Comparison of ENCODE assay signal across 8 cellular contexts in the genomic region with DNA sequence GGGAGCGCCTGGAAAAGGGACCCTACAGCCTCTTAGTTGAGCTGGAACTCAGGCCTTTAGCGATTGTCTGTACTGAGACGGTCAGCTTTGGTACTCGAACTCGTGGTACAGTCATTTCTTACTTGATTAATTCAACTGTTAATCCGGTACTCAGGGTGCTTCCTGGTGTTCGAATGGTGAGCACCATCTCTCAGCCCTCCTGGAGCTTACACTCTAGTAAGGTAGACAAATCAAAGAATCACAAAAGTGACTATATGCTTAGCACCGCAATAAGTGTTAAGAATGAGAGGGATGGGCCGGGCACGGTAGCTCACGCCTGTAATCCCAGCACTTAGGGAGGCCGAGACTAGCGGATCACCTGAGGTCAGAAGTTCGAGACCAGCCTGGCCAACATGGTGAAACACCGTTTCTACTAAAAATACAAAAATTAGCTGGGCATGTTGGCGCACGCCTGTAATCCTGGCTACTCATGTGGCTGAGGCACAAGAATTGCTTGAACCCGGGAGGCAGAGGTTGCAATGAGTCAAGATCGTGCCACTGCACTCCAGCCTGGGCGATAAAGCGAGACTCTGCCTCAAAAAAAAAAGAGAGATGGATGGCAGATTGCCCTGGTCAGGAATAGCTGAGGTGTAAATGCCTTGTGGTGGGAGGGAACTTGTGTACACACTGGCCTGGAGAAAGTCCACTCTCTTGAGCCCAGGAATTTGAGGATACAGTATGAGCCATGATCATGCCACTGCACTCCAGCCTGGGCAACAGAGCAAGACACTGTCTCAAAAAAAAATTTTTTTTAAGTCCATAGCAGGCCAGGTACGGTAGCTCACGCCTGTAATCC. TPM values are rescaled to one million over a fixed set of nuclear protein-coding genes. Genes with fewer than 3 reads are reported as not detected.
DNase-seq lines count a peak whose midpoint lies in the region; ATAC-seq and TF ChIP-seq lines count a peak whose summit lies in the region.

No MANE protein-coding gene starts in this region.

- peak overlapping the region; percentile 50 for H3K27ac Mint-ChIP-seq in activated T-cell treated with anti-CD3 and anti-CD28 coated beads, Interleukin-2, amount 50 U/mL, for 72 hours
- H3K27ac Mint-ChIP-seq in activated CD8-positive, alpha-beta T cell treated with anti-CD3 and anti-CD28 coated beads for 36 hours, result peak overlapping the region; percentile 91

- POLR2A ChIA-PET in activated CD8-positive, alpha-beta T cell treated with anti-CD3 and anti-CD28 coated beads for 36 hours (lab: Charles Lee), result interaction anchor here (0.7 to 2.7 kb wide), 11 partner anchors 11 to 88 kb away, joined by 3 to 9 read pairs (median 3); a partner anchor contains a TSS

- H3K4me1 ChIP-seq in testis, result peaks cover 3% of the 10 kb centered on the region

- H3K4me1 Mint-ChIP-seq in activated T-cell treated with anti-CD3 and anti-CD28 coated beads, Interleukin-2, amount 50 U/mL, for 72 hours (ENCODE audit: low read depth), result peaks cover 43% of the 10 kb centered on the region
- peaks cover 40% of the 10 kb centered on the region for H3K4me1 Mint-ChIP-seq in activated CD8-positive, alpha-beta T cell treated with anti-CD3 and anti-CD28 coated beads for 36 hours (ENCODE audit: low read depth)

- no peaks in the 10 kb centered on the region for H3K9me3 ChIP-seq in testis

- CTCF ChIA-PET in activated CD8-positive, alpha-beta T cell treated with anti-CD3 and anti-CD28 coated beads for 36 hours (lab: Charles Lee), result interaction anchor here (2.2 kb wide), 1 partner anchor 78 kb away, joined by 6 read pairs; no protein-coding TSS in a partner anchor

- no peaks in the 10 kb centered on the region for H3K9me3 Mint-ChIP-seq in activated T-cell treated with anti-CD3 and anti-CD28 coated beads, Interleukin-2, amount 50 U/mL, for 72 hours
- no peaks in the 10 kb centered on the region for H3K9me3 Mint-ChIP-seq in activated CD8-positive, alpha-beta T cell treated with anti-CD3 and anti-CD28 coated beads for 36 hours

- peaks cover 1 to 14% of the 10 kb centered on the region in 2 donors for H3K36me3 Mint-ChIP-seq in activated T-cell treated with anti-CD3 and anti-CD28 coated beads, Interleukin-2, amount 50 U/mL, for 72 hours (ENCODE audit: insufficient read depth in 2 of 2)
- H3K36me3 Mint-ChIP-seq in activated CD8-positive, alpha-beta T cell treated with anti-CD3 and anti-CD28 coated beads for 36 hours (ENCODE audit: low read depth), result peaks cover 40% of the 10 kb centered on the region

- no peak for TF ChIP-seq CTCF in activated CD8-positive, alpha-beta T cell treated with anti-CD3 and anti-CD28 coated beads for 36 hours (IDR thresholded peaks at IDR 0.05)
- no peak for TF ChIP-seq CTCF in testis (IDR thresholded peaks at IDR 0.05)

- ATAC-seq in activated T-cell treated with anti-CD3 and anti-CD28 coated beads, Interleukin-2, amount 50 U/mL, for 72 hours (replicated peaks in 1 of 2), result no peak
- no peak for ATAC-seq in activated CD8-positive, alpha-beta T cell treated with anti-CD3 and anti-CD28 coated beads for 36 hours
- no peak for ATAC-seq in HG02610 (IDR thresholded peaks at IDR 0.05; ENCODE audit: unreplicated experiment)

- H3K4me3 Mint-ChIP-seq in activated T-cell treated with anti-CD3 and anti-CD28 coated beads, Interleukin-2, amount 50 U/mL, for 72 hours, result peak overlapping the region; percentile 87 to 90
- peak overlapping the region; percentile 87 for H3K4me3 Mint-ChIP-seq in activated CD8-positive, alpha-beta T cell treated with anti-CD3 and anti-CD28 coated beads for 36 hours

- H3K27me3 Mint-ChIP-seq in activated T-cell treated with anti-CD3 and anti-CD28 coated beads, Interleukin-2, amount 50 U/mL, for 72 hours (ENCODE audit: low read depth), result no peaks in the 10 kb centered on the region
- H3K27me3 Mint-ChIP-seq in activated CD8-positive, alpha-beta T cell treated with anti-CD3 and anti-CD28 coated beads for 36 hours, result no peaks in the 10 kb centered on the region

- no peaks in the 10 kb centered on the region for H3K36me3 ChIP-seq in testis (ENCODE audit: low read depth, missing control alignments)

- peak overlapping the region; percentile 41 to 53 for H3K27ac ChIP-seq in testis

- WGBS in testis, 2 donors, result 49 to 67% methylated on average over 18 to 23 of the region's 23 CpGs

- no peaks in the 10 kb centered on the region for H3K27me3 ChIP-seq in testis

- TF ChIP-seq POLR2A in testis (IDR thresholded peaks at IDR 0.05), result no peak

- no peak for DNase-seq in activated T-cell treated with anti-CD3 and anti-CD28 coated beads, Interleukin-2, amount 50 U/mL, for 72 hours
- no peak for DNase-seq in activated T-cell treated with anti-CD3 and anti-CD28 coated beads, Interleukin-2, amount 50 U/mL, for 48 hours
- no peak for DNase-seq in activated CD8-positive, alpha-beta T cell treated with anti-CD3 and anti-CD28 coated beads for 36 hours
- DNase-seq in iris pigment epithelial cell (ENCODE audit: low read depth) (peak; percentile 8), testis (no peak), iPS-NIHi7 (ENCODE audit: extremely low spot score) (no peak), NCI-H1694 (lab: John Stamatoyannopoulos, UW) (no peak)

- peak overlapping the region; percentile 78 to 94 for H3K4me3 ChIP-seq in testis

- intact Hi-C loops in activated CD8-positive, alpha-beta T cell treated with anti-CD3 and anti-CD28 coated beads for 36 hours (cut with micrococcal nuclease), result no loop called here
- intact Hi-C loops in testis (cut with DNase I; ENCODE audit: low total_unique reads), result no loop called here

RNA-seq across cellular contexts. Expression of a gene that starts 1.0 kb away (rescaled TPM):
- 10 to 100 TPM; 55.5 to 62.3 TPM for total RNA-seq in activated T-cell treated with anti-CD3 and anti-CD28 coated beads, Interleukin-2, amount 50 U/mL, for 72 hours
- 100 to 1,000 TPM; 114 to 117 TPM for total RNA-seq in activated CD8-positive, alpha-beta T cell treated with anti-CD3 and anti-CD28 coated beads for 36 hours
- 10 to 100 TPM; 46.6 to 52.8 TPM for total RNA-seq in testis
- 22.9 TPM for polyA plus RNA-seq in testis (ENCODE audit: insufficient read depth, low read depth, low replicate concordance)

RNA-seq across cellular contexts. Expression of a gene that starts 54.2 kb away (rescaled TPM):
- total RNA-seq in activated T-cell treated with anti-CD3 and anti-CD28 coated beads, Interleukin-2, amount 50 U/mL, for 72 hours, result 100 to 1,000 TPM; 363 to 455 TPM
- 100 to 1,000 TPM; 277 to 282 TPM for total RNA-seq in activated CD8-positive, alpha-beta T cell treated with anti-CD3 and anti-CD28 coated beads for 36 hours
- total RNA-seq in testis, result 100 to 1,000 TPM; 137 to 223 TPM
- 1,318 TPM for polyA plus RNA-seq in testis (ENCODE audit: insufficient read depth, low read depth, low replicate concordance)

RNA-seq across cellular contexts. Expression of a gene that starts 55.8 kb away (rescaled TPM):
- total RNA-seq in activated T-cell treated with anti-CD3 and anti-CD28 coated beads, Interleukin-2, amount 50 U/mL, for 72 hours, result not detected
- not detected for total RNA-seq in activated CD8-positive, alpha-beta T cell treated with anti-CD3 and anti-CD28 coated beads for 36 hours
- under 1 TPM; 0.79 to 0.93 TPM for total RNA-seq in testis
- polyA plus RNA-seq in testis (ENCODE audit: insufficient read depth, low read depth, low replicate concordance), result 0.92 TPM
